Comparison of ENCODE assay signal across 1 cellular context in genomic region chr19:15296841-15297415, GRCh38.
A peak's percentile ranks its signal among the peaks of the same experiment; 100 is the strongest.
TF ChIP-seq lines count a peak whose summit lies in the region.

No MANE protein-coding gene starts in this region.

TF ChIP-seq in HepG2, 621 proteins besides CTCF, POLR2A, EP300 and RAD21 (continued from another document and continues in another):
- TF ChIP-seq ZBTB20 (CRISPR knock-in tag; IDR thresholded peaks at IDR 0.05; ENCODE audit: borderline replicate concordance, low read depth) (peak; percentile 16; the same call in 1 of the 2 replicates), HNF4A (CRISPR knock-in tag; IDR thresholded peaks at IDR 0.05) (peak; percentile 71), CREM (IDR thresholded peaks at IDR 0.05) (no peak), CREM (CRISPR knock-in tag; IDR thresholded peaks at IDR 0.05) (no peak), PRDM15 (CRISPR knock-in tag; IDR thresholded peaks at IDR 0.05) (no peak), ZBTB34 (CRISPR knock-in tag; IDR thresholded peaks at IDR 0.05) (no peak), SMYD3 (CRISPR knock-in tag; IDR thresholded peaks at IDR 0.05) (peak; percentile 49), ZSCAN5A (CRISPR knock-in tag; IDR thresholded peaks at IDR 0.05; ENCODE audit: borderline replicate concordance) (no peak), ZNF451 (CRISPR knock-in tag; IDR thresholded peaks at IDR 0.05) (no peak), ZNF3 (CRISPR knock-in tag; IDR thresholded peaks at IDR 0.05) (no peak), ZNF446 (CRISPR knock-in tag; IDR thresholded peaks at IDR 0.05) (no peak), ZNF746 (CRISPR knock-in tag; IDR thresholded peaks at IDR 0.05) (no peak; the same call in 1 of the 2 replicates), ZNF556 (CRISPR knock-in tag; IDR thresholded peaks at IDR 0.05; ENCODE audit: borderline replicate concordance) (0 out of 2 replicates have a peak, but pooled peaks have one; percentile 25), SP5 (CRISPR knock-in tag; IDR thresholded peaks at IDR 0.05; ENCODE audit: borderline replicate concordance, low read depth) (peak; percentile 69), ZSCAN29 (CRISPR knock-in tag; conservative IDR thresholded peaks at IDR 0.05) (0 out of 2 replicates have a peak, but pooled peaks have one; percentile 33), ZNF878 (CRISPR knock-in tag; IDR thresholded peaks at IDR 0.05) (no peak), HES4 (CRISPR knock-in tag; IDR thresholded peaks at IDR 0.05; ENCODE audit: borderline replicate concordance) (no peak), NCOR1 (IDR thresholded peaks at IDR 0.05; ENCODE audit: borderline replicate concordance, low read length) (peak; percentile 80; the same call in 1 of the 2 replicates), ATF4 (CRISPR knock-in tag; IDR thresholded peaks at IDR 0.05) (peak in 1 of 2 experiments; percentile 72; a peak in 2 of 4 replicates), SOX13 (IDR thresholded peaks at IDR 0.05) (peak; percentile 51), SOX13 (CRISPR knock-in tag; conservative IDR thresholded peaks at IDR 0.05 in 1 of 2, IDR thresholded peaks at IDR 0.05 in 1 of 2) (peak; percentile 72 to 90; a peak in 3 of 4 replicates), KLF16 (CRISPR knock-in tag; IDR thresholded peaks at IDR 0.05) (0 out of 4 replicates have a peak, but pooled peaks of 1 of the 2 experiments have one; percentile 43), ZBTB42 (CRISPR knock-in tag; IDR thresholded peaks at IDR 0.05) (no peak)
- TF ChIP-seq, protein P1, sequence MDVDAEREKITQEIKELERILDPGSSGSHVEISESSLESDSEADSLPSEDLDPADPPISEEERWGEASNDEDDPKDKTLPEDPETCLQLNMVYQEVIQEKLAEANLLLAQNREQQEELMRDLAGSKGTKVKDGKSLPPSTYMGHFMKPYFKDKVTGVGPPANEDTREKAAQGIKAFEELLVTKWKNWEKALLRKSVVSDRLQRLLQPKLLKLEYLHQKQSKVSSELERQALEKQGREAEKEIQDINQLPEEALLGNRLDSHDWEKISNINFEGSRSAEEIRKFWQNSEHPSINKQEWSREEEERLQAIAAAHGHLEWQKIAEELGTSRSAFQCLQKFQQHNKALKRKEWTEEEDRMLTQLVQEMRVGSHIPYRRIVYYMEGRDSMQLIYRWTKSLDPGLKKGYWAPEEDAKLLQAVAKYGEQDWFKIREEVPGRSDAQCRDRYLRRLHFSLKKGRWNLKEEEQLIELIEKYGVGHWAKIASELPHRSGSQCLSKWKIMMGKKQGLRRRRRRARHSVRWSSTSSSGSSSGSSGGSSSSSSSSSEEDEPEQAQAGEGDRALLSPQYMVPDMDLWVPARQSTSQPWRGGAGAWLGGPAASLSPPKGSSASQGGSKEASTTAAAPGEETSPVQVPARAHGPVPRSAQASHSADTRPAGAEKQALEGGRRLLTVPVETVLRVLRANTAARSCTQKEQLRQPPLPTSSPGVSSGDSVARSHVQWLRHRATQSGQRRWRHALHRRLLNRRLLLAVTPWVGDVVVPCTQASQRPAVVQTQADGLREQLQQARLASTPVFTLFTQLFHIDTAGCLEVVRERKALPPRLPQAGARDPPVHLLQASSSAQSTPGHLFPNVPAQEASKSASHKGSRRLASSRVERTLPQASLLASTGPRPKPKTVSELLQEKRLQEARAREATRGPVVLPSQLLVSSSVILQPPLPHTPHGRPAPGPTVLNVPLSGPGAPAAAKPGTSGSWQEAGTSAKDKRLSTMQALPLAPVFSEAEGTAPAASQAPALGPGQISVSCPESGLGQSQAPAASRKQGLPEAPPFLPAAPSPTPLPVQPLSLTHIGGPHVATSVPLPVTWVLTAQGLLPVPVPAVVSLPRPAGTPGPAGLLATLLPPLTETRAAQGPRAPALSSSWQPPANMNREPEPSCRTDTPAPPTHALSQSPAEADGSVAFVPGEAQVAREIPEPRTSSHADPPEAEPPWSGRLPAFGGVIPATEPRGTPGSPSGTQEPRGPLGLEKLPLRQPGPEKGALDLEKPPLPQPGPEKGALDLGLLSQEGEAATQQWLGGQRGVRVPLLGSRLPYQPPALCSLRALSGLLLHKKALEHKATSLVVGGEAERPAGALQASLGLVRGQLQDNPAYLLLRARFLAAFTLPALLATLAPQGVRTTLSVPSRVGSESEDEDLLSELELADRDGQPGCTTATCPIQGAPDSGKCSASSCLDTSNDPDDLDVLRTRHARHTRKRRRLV (CRISPR knock-in tag; IDR thresholded peaks at IDR 0.05): no peak
- TF ChIP-seq, protein P2, sequence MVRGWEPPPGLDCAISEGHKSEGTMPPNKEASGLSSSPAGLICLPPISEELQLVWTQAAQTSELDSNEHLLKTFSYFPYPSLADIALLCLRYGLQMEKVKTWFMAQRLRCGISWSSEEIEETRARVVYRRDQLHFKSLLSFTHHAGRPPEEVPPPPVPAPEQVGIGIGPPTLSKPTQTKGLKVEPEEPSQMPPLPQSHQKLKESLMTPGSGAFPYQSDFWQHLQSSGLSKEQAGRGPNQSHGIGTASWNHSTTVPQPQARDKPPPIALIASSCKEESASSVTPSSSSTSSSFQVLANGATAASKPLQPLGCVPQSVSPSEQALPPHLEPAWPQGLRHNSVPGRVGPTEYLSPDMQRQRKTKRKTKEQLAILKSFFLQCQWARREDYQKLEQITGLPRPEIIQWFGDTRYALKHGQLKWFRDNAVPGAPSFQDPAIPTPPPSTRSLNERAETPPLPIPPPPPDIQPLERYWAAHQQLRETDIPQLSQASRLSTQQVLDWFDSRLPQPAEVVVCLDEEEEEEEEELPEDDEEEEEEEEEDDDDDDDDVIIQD (CRISPR knock-in tag; IDR thresholded peaks at IDR 0.05; ENCODE audit: low read depth): peak; percentile 50; the same call in 1 of the 2 replicates
- TF ChIP-seq, protein P3, sequence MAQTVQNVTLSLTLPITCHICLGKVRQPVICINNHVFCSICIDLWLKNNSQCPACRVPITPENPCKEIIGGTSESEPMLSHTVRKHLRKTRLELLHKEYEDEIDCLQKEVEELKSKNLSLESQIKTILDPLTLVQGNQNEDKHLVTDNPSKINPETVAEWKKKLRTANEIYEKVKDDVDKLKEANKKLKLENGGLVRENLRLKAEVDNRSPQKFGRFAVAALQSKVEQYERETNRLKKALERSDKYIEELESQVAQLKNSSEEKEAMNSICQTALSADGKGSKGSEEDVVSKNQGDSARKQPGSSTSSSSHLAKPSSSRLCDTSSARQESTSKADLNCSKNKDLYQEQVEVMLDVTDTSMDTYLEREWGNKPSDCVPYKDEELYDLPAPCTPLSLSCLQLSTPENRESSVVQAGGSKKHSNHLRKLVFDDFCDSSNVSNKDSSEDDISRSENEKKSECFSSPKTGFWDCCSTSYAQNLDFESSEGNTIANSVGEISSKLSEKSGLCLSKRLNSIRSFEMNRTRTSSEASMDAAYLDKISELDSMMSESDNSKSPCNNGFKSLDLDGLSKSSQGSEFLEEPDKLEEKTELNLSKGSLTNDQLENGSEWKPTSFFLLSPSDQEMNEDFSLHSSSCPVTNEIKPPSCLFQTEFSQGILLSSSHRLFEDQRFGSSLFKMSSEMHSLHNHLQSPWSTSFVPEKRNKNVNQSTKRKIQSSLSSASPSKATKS (CRISPR knock-in tag; IDR thresholded peaks at IDR 0.05): peak; percentile 95; the same call in 1 of the 2 replicates
- TF ChIP-seq, protein P4, sequence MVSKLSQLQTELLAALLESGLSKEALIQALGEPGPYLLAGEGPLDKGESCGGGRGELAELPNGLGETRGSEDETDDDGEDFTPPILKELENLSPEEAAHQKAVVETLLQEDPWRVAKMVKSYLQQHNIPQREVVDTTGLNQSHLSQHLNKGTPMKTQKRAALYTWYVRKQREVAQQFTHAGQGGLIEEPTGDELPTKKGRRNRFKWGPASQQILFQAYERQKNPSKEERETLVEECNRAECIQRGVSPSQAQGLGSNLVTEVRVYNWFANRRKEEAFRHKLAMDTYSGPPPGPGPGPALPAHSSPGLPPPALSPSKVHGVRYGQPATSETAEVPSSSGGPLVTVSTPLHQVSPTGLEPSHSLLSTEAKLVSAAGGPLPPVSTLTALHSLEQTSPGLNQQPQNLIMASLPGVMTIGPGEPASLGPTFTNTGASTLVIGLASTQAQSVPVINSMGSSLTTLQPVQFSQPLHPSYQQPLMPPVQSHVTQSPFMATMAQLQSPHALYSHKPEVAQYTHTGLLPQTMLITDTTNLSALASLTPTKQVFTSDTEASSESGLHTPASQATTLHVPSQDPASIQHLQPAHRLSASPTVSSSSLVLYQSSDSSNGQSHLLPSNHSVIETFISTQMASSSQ (IDR thresholded peaks at IDR 0.05; ENCODE audit: low read depth): no peak
- TF ChIP-seq, protein P4 (CRISPR knock-in tag; IDR thresholded peaks at IDR 0.05; ENCODE audit: borderline replicate concordance): 0 out of 2 replicates have a peak, but pooled peaks have one; percentile 44
